ENCODE assay signal across 20 cellular contexts in the genomic region with DNA sequence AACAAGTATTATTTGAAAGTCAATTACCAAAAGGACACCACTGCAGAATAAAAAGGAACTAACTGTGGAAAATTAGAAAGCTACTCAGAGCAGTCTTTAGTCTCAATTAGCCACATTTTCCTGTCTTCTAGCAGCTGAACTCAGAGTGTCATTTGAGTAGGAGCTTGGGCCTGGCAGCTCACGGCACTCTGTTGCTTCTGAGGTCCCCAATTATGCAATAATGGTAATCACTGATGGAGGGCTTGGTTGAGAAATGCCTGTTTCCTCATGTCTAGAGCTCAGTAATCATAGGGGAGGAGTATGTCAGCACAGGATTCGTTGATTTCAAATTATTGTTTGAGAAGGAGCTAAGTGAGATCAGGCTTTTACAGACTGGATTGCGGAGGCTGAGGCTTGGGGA.
A peak's percentile ranks its signal among the peaks of the same experiment; 100 is the strongest.
DNase-seq lines count a peak whose midpoint lies in the region; ATAC-seq and TF ChIP-seq lines count a peak whose summit lies in the region.
"Had no signal": no experiment of that assay in that cellular context is flagged by ENCODE, and none has a peak within 500 bp of the region (broad histone marks: within the 10 kb centered on the region; RNA-seq: fewer than 3 reads in every experiment).

No MANE protein-coding gene starts in this region.

- H3K4me1 ChIP-seq in adipocyte (ENCODE audit: control insufficient read depth, insufficient read depth, low read length) (peaks cover 13% of the 10 kb centered on the region), lower lobe of right lung (no peaks in the 10 kb centered on the region)
- H3K4me1 ChIP-seq: BE2C, gastrocnemius medialis had no signal

- ATAC-seq in lower lobe of right lung = peak; percentile 21 to 53
- ATAC-seq in HG03159 (IDR thresholded peaks at IDR 0.05; ENCODE audit: unreplicated experiment) = no peak
- no peak for ATAC-seq in GM18873 (IDR thresholded peaks at IDR 0.05; ENCODE audit: low FRiP score, unreplicated experiment)

- H3K9me3 ChIP-seq in adipocyte (ENCODE audit: control insufficient read depth, low read length) (peaks cover 12% of the 10 kb centered on the region), lower lobe of right lung (peaks cover 4% of the 10 kb centered on the region)
- H3K9me3 ChIP-seq: BE2C, gastrocnemius medialis had no signal

- TF ChIP-seq CTCF in CD14-positive monocyte (IDR thresholded peaks at IDR 0.05) (no peak), lower lobe of right lung (IDR thresholded peaks at IDR 0.05) (no peak), HFFc6 (IDR thresholded peaks at IDR 0.05) (no peak)

- H3K4me1 Mint-ChIP-seq in CD14-positive monocyte (peaks cover 58% of the 10 kb centered on the region), HFFc6 (ENCODE audit: low read depth) (no peaks in the 10 kb centered on the region)
- H3K4me1 Mint-ChIP-seq: activated naive CD4-positive, alpha-beta T cell treated with anti-CD3 and anti-CD28 coated beads, Interleukin-2, amount 10 ng/mL, durations not matched to agents 7 days and 5 days; nephron had no signal

- no peak overlapping the region for H3K9ac ChIP-seq in adipocyte (ENCODE audit: low read length)

- H3K27me3 Mint-ChIP-seq in CD14-positive monocyte (ENCODE audit: low read depth in 3 of 3) (peaks cover 0 to 3% (median 2%) of the 10 kb centered on the region in 3 donors), HFFc6 (ENCODE audit: insufficient read depth) (no peaks in the 10 kb centered on the region)
- H3K27me3 Mint-ChIP-seq: activated naive CD4-positive, alpha-beta T cell treated with anti-CD3 and anti-CD28 coated beads, Interleukin-2, amount 10 ng/mL, durations not matched to agents 7 days and 5 days had no signal

- H3K4me3 ChIP-seq in adipocyte (ENCODE audit: low read length) = no peak overlapping the region
- no peak overlapping the region for H3K4me3 ChIP-seq in lower lobe of right lung
- H3K4me3 ChIP-seq: gastrocnemius medialis had no signal

- DNase-seq in CD14-positive monocyte (ENCODE audit: low spot score) (no peak), MV-4-11 (lab: John Stamatoyannopoulos, UW) (peak; percentile 95), adipocyte (ENCODE audit: low read depth) (peak; percentile 46), lower lobe of right lung (no peak), Ammon's horn (ENCODE audit: low spot score) (no peak), HFFc6 (no peak)
- DNase-seq: activated CD4-positive, alpha-beta T cell treated with anti-CD3 and anti-CD28 coated beads for 1 hour; activated CD8-positive, alpha-beta memory T cell treated with anti-CD3 and anti-CD28 coated beads, Interleukin-2, amount 50 U/mL, for 48 hours; activated naive CD4-positive, alpha-beta T cell treated with anti-CD3 and anti-CD28 coated beads, Interleukin-2, amount 10 ng/mL, durations not matched to agents 7 days and 5 days; BE2C; brain microvascular endothelial cell; effector CD8-positive, alpha-beta T cell; gastrocnemius medialis; NCI-H146; NCI-H526; T-helper 2 cell had no signal

- no peaks in the 10 kb centered on the region for H3K27me3 ChIP-seq in adipocyte (replicated peaks; ENCODE audit: control insufficient read depth, insufficient read depth, low read length)
- no peaks in the 10 kb centered on the region for H3K27me3 ChIP-seq in lower lobe of right lung (ENCODE audit: low read depth)
- H3K27me3 ChIP-seq: BE2C, brain microvascular endothelial cell, gastrocnemius medialis had no signal

- intact Hi-C loops in CD14-positive monocyte (cut with micrococcal nuclease) (no loop called here), lower lobe of right lung (cut with DNase I) (no loop called here)

- H3K27ac Mint-ChIP-seq in CD14-positive monocyte (peak overlapping the region; percentile 79 to 93 (median 89)), HFFc6 (no peak overlapping the region)
- H3K27ac Mint-ChIP-seq: activated naive CD4-positive, alpha-beta T cell treated with anti-CD3 and anti-CD28 coated beads, Interleukin-2, amount 10 ng/mL, durations not matched to agents 7 days and 5 days; IgD-negative memory B cell; nephron had no signal

- H3K27ac ChIP-seq in lower lobe of right lung = no peak overlapping the region
- H3K27ac ChIP-seq: brain microvascular endothelial cell, gastrocnemius medialis had no signal

- H3K36me3 Mint-ChIP-seq in CD14-positive monocyte = peaks cover 0 to 6% of the 10 kb centered on the region in 2 donors
- H3K36me3 Mint-ChIP-seq in HFFc6 (ENCODE audit: low read depth) = peaks cover 10% of the 10 kb centered on the region; the same call in 1 of the 2 replicates

- H3K4me3 Mint-ChIP-seq in CD14-positive monocyte = peak overlapping the region in 1 of 2 donors; percentile 14
- no peak overlapping the region for H3K4me3 Mint-ChIP-seq in HFFc6
- H3K4me3 Mint-ChIP-seq: activated naive CD4-positive, alpha-beta T cell treated with anti-CD3 and anti-CD28 coated beads, Interleukin-2, amount 10 ng/mL, durations not matched to agents 7 days and 5 days; IgD-negative memory B cell; nephron had no signal

- no peaks in the 10 kb centered on the region for H3K36me3 ChIP-seq in adipocyte (ENCODE audit: control insufficient read depth, insufficient read depth, low read length, severe bottlenecking)
- no peaks in the 10 kb centered on the region for H3K36me3 ChIP-seq in lower lobe of right lung
- H3K36me3 ChIP-seq: BE2C, brain microvascular endothelial cell, gastrocnemius medialis had no signal

- H3K9me3 Mint-ChIP-seq in CD14-positive monocyte (peaks cover 13 to 22% (median 20%) of the 10 kb centered on the region in 7 donors), HFFc6 (peaks cover 14% of the 10 kb centered on the region)

Comparison
In these comparisons a context has a peak if more than half of its experiments do, and no peak if none do; other contexts are left out.
1. DNase-seq: peak in MV-4-11 (single experiment) and adipocyte (single experiment); none in CD14-positive monocyte (single experiment), lower lobe of right lung (single experiment), Ammon's horn (single experiment) and HFFc6 (single experiment).
2. ATAC-seq: peak in lower lobe of right lung (2 of 2); none in HG03159 (single experiment) and GM18873 (single experiment).